ENCODE assay signal across 24 cellular contexts in genomic region chr10:129717816-129718547, GRCh38.
"Had no signal": no experiment of that assay in that cellular context is flagged by ENCODE, and none has a peak within 500 bp of the region (broad histone marks: within the 10 kb centered on the region; RNA-seq: fewer than 3 reads in every experiment).

No MANE protein-coding gene starts in this region.

- H3K27ac ChIP-seq: colonic mucosa, esophagus squamous epithelium, ovary, right lobe of liver, thoracic aorta, tibial nerve, upper lobe of left lung had no signal

- H3K4me2 ChIP-seq: smooth muscle cell had no signal

- ATAC-seq: mucosa of descending colon; naive thymus-derived CD4-positive, alpha-beta T cell; stimulated activated naive B cell treated with anti-CD40 and anti-IgM and Interleukin-4, amounts not matched to agents 10 μg/mL and 1 μg/mL and 100 μg/mL, for 72 hours had no signal

- H3K4me1 Mint-ChIP-seq: central memory CD8-positive, alpha-beta T cell; immature natural killer cell; memory B cell; naive thymus-derived CD4-positive, alpha-beta T cell; nephron; stimulated activated naive B cell treated with anti-CD40 and anti-IgM and Interleukin-4, amounts not matched to agents 10 μg/mL and 1 μg/mL and 100 μg/mL, for 72 hours had no signal

- H3K27me3 ChIP-seq: colonic mucosa, esophagus squamous epithelium, ovary, right lobe of liver, tibial nerve, upper lobe of left lung had no signal

- H3K4me3 Mint-ChIP-seq: central memory CD8-positive, alpha-beta T cell; immature natural killer cell; memory B cell; naive thymus-derived CD4-positive, alpha-beta T cell; nephron; stimulated activated naive B cell treated with anti-CD40 and anti-IgM and Interleukin-4, amounts not matched to agents 10 μg/mL and 1 μg/mL and 100 μg/mL, for 72 hours; stimulated activated naive CD8-positive, alpha-beta T cell treated with anti-CD3 and anti-CD28 coated beads, Interleukin-15, Interleukin-2, amounts not matched to agents 100 ng/mL and 50 ng/mL, for 24 hours had no signal

- H3K36me3 ChIP-seq: colonic mucosa, ovary, right lobe of liver, thoracic aorta, upper lobe of left lung had no signal

- H3K9me3 ChIP-seq: colonic mucosa, mucosa of descending colon, ovary, right lobe of liver had no signal

- H3K4me3 ChIP-seq: colonic mucosa, esophagus squamous epithelium, lung, mucosa of descending colon, ovary, right lobe of liver, smooth muscle cell, thoracic aorta, tibial nerve, upper lobe of left lung had no signal

- H3K27me3 Mint-ChIP-seq: central memory CD8-positive, alpha-beta T cell; memory B cell; naive thymus-derived CD4-positive, alpha-beta T cell; stimulated activated naive B cell treated with anti-CD40 and anti-IgM and Interleukin-4, amounts not matched to agents 10 μg/mL and 1 μg/mL and 100 μg/mL, for 72 hours; stimulated activated naive CD8-positive, alpha-beta T cell treated with anti-CD3 and anti-CD28 coated beads, Interleukin-15, Interleukin-2, amounts not matched to agents 100 ng/mL and 50 ng/mL, for 24 hours had no signal

- H3K27ac Mint-ChIP-seq: immature natural killer cell; memory B cell; naive thymus-derived CD4-positive, alpha-beta T cell; nephron; stimulated activated naive B cell treated with anti-CD40 and anti-IgM and Interleukin-4, amounts not matched to agents 10 μg/mL and 1 μg/mL and 100 μg/mL, for 72 hours; stimulated activated naive CD8-positive, alpha-beta T cell treated with anti-CD3 and anti-CD28 coated beads, Interleukin-15, Interleukin-2, amounts not matched to agents 100 ng/mL and 50 ng/mL, for 24 hours had no signal

- DNase-seq: dermis blood vessel endothelial cell; effector memory CD4-positive, alpha-beta T cell; erythroblast; esophagus squamous epithelium; hypothalamus; immature natural killer cell; mucosa of descending colon; naive thymus-derived CD4-positive, alpha-beta T cell; occipital lobe; ovary; retina; stimulated activated CD4-positive, alpha-beta T cell treated with anti-CD3 and anti-CD28 coated beads, Interleukin-4, amount 100 ng/mL, for 4 hours; stimulated activated naive B cell treated with anti-CD40 and anti-IgM and Interleukin-4, amounts not matched to agents 10 μg/mL and 1 μg/mL and 100 μg/mL, for 72 hours; upper lobe of left lung had no signal

- H3K4me1 ChIP-seq: colonic mucosa, esophagus squamous epithelium, tibial nerve, upper lobe of left lung had no signal
